ENCODE assay signal across 1 cellular context in the genomic region with DNA sequence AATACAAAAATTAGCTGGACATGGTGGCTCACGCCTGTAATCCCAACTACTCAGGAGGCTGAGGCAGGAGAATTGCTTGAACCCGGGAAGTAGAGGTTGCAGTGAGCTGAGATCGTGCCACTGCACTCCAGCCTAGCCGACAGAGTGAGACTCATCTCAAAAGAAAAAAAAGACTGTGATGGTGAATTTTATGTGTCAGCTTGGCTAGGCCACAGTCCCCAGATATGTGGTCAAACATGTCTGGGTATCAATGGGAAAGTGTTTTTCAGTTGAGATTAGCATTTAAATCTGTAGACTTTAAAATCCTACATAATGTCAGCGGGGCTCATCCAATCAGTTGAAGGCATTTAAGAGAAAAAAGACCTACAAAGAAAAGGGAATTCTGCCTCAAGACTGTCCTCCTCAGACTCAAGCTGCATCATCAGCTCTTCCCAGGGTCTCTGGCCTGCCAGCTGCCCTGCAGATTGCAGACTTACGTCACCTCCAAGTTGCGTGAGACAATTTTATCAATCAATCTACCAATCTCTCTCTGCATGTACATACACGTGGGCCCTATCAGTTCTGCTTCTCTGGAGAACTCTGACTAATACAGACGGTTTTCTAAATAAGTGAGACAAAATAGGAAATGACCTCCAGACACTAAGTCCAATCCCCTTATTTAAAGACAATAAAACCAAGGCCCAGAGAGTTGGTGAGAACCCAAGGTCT.
A peak's percentile ranks its signal among the peaks of the same experiment; 100 is the strongest.
TF ChIP-seq lines count a peak whose summit lies in the region.

No MANE protein-coding gene starts in this region.

TF ChIP-seq in K562, 482 proteins besides CTCF, POLR2A, EP300 and RAD21 (continued from another document):
- TF ChIP-seq, protein P1, sequence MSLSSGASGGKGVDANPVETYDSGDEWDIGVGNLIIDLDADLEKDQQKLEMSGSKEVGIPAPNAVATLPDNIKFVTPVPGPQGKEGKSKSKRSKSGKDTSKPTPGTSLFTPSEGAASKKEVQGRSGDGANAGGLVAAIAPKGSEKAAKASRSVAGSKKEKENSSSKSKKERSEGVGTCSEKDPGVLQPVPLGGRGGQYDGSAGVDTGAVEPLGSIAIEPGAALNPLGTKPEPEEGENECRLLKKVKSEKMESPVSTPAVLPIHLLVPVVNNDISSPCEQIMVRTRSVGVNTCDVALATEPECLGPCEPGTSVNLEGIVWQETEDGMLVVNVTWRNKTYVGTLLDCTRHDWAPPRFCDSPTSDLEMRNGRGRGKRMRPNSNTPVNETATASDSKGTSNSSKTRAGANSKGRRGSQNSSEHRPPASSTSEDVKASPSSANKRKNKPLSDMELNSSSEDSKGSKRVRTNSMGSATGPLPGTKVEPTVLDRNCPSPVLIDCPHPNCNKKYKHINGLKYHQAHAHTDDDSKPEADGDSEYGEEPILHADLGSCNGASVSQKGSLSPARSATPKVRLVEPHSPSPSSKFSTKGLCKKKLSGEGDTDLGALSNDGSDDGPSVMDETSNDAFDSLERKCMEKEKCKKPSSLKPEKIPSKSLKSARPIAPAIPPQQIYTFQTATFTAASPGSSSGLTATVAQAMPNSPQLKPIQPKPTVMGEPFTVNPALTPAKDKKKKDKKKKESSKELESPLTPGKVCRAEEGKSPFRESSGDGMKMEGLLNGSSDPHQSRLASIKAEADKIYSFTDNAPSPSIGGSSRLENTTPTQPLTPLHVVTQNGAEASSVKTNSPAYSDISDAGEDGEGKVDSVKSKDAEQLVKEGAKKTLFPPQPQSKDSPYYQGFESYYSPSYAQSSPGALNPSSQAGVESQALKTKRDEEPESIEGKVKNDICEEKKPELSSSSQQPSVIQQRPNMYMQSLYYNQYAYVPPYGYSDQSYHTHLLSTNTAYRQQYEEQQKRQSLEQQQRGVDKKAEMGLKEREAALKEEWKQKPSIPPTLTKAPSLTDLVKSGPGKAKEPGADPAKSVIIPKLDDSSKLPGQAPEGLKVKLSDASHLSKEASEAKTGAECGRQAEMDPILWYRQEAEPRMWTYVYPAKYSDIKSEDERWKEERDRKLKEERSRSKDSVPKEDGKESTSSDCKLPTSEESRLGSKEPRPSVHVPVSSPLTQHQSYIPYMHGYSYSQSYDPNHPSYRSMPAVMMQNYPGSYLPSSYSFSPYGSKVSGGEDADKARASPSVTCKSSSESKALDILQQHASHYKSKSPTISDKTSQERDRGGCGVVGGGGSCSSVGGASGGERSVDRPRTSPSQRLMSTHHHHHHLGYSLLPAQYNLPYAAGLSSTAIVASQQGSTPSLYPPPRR (CRISPR knock-in tag; IDR thresholded peaks at IDR 0.05; ENCODE audit: borderline replicate concordance), result no peak
- TF ChIP-seq, protein P2, sequence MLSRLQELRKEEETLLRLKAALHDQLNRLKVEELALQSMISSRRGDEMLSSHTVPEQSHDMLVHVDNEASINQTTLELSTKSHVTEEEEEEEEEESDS (CRISPR knock-in tag; IDR thresholded peaks at IDR 0.05), result no peak
- peak; percentile 79 for TF ChIP-seq FOSL1 (tag; conservative IDR thresholded peaks at IDR 0.05)
- TF ChIP-seq E2F3 (CRISPR knock-in tag; IDR thresholded peaks at IDR 0.05), result no peak
- TF ChIP-seq MCM2 (IDR thresholded peaks at IDR 0.05; ENCODE audit: low read depth), result no peak
- TF ChIP-seq KLF16 (IDR thresholded peaks at IDR 0.05), result peak; percentile 75
